Comparison of ENCODE assay signal across 8 cellular contexts in genomic region chr12:58425481-58426392, GRCh38.
DNase-seq lines count a peak whose midpoint lies in the region; ATAC-seq lines count a peak whose summit lies in the region.

No MANE protein-coding gene starts in this region.

- ATAC-seq in GM21515 (IDR thresholded peaks at IDR 0.05; ENCODE audit: unreplicated experiment) (peak; percentile 95), HG03565 (IDR thresholded peaks at IDR 0.05; ENCODE audit: unreplicated experiment) (peak; percentile 90)

- DNase-seq in NCI-H345 (lab: John Stamatoyannopoulos, UW) (peak; percentile 67), NCI-H345 treated with DMSO at 0.1 percent for 48 hours (lab: John Stamatoyannopoulos, UW; ENCODE audit: unreplicated experiment) (no peak), hepatic stellate cell (ENCODE audit: low spot score) (peak; percentile 47), NCI-H82 (lab: John Stamatoyannopoulos, UW) (no peak)
- peak; percentile 7 to 25 for DNase-seq in activated CD4-positive, alpha-beta T cell treated with anti-CD3 and anti-CD28 coated beads, Interleukin-2, amount 50 U/mL, for 48 hours
- peak; percentile 32 for DNase-seq in stimulated activated CD8-positive, alpha-beta memory T cell treated with anti-CD3 and anti-CD28 coated beads, Interleukin-4, amount 100 ng/mL, for 48 hours

Comparison
In these comparisons a context has a peak if more than half of its experiments do, and no peak if none do; other contexts are left out.
1. DNase-seq: peak in NCI-H345 (single experiment), activated CD4-positive, alpha-beta T cell treated with anti-CD3 and anti-CD28 coated beads, Interleukin-2, amount 50 U/mL, for 48 hours (2 of 2), hepatic stellate cell (single experiment) and stimulated activated CD8-positive, alpha-beta memory T cell treated with anti-CD3 and anti-CD28 coated beads, Interleukin-4, amount 100 ng/mL, for 48 hours (single experiment); none in NCI-H345 treated with DMSO at 0.1 percent for 48 hours (single experiment) and NCI-H82 (single experiment).